ENCODE assay signal across 17 cellular contexts in the genomic region with DNA sequence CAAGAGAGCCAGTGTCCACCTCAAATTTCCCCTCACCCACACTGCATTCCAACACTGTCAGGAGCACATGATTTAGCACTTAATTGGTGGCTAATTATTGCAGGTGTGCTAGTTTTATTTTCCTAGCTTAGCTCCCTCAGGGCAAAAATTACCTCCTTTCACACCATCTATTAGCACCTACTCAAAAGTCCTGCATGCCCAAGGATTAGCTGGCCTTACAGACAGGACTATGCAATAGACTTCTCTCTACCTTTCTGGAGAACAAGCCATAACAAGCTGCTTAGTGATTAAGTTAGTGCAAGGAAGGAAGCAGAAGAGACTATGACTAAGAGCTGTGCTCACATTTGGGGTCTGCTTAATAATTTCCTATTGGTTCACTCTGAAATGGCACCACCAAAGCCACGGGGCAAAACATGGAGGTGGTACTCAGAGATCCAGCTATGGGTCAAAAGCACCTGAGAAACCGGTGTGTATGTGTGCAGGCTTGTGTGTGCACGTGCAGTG.
DNase-seq lines count a peak whose midpoint lies in the region; ATAC-seq and TF ChIP-seq lines count a peak whose summit lies in the region.
"Had no signal": no experiment of that assay in that cellular context is flagged by ENCODE, and none has a peak within 500 bp of the region (broad histone marks: within the 10 kb centered on the region; RNA-seq: fewer than 3 reads in every experiment).

No MANE protein-coding gene starts in this region.

- WGBS in body of pancreas, 2 donors: 40 to 45% methylated on average over 3 of the region's 3 CpGs
- 49 to 51% methylated on average over 3 of the region's 3 CpGs for WGBS in esophagus, 2 donors

- intact Hi-C loops in body of pancreas (cut with DNase I): no loop called here

- H3K27ac ChIP-seq in body of pancreas: no peak overlapping the region
- H3K27ac ChIP-seq in esophagus (ENCODE audit: low read depth in 2 of 2, low read length in 1 of 2): peak overlapping the region; percentile 60 to 81

- H3K9me3 ChIP-seq in body of pancreas (no peaks in the 10 kb centered on the region), esophagus (ENCODE audit: control insufficient read depth in 2 of 2, insufficient read depth in 1 of 2, low read depth in 1 of 2, low read length in 1 of 2) (no peaks in the 10 kb centered on the region)
- H3K9me3 ChIP-seq: BE2C had no signal

- H3K4me3 ChIP-seq in body of pancreas (no peak overlapping the region), esophagus (ENCODE audit: low read depth in 1 of 2, low read length in 2 of 2) (no peak overlapping the region)

- DNase-seq in NCI-H146 treated with DMSO at 0.1 percent for 48 hours (lab: John Stamatoyannopoulos, UW; ENCODE audit: unreplicated experiment) (peak; percentile 44), body of pancreas (no peak), renal cortical epithelial cell (ENCODE audit: low read depth) (peak; percentile 86), GM03348 (ENCODE audit: low spot score) (no peak), HK-2 (ENCODE audit: unreplicated experiment) (no peak)
- DNase-seq in stimulated activated CD4-positive, alpha-beta T cell treated with anti-CD3 and anti-CD28 coated beads, Interleukin-2, amount 100 ng/mL, for 48 hours: no peak
- DNase-seq: BE2C; CD4-positive, alpha-beta memory T cell; DND-41; H7; NCI-H1694 treated with DMSO at 0.1 percent for 48 hours; NCI-H345; NCI-H748 treated with DMSO at 0.1 percent for 48 hours; Right ventricle myocardium superior had no signal

- TF ChIP-seq POLR2A in body of pancreas (IDR thresholded peaks at IDR 0.05): no peak

- H3K36me3 ChIP-seq in body of pancreas (replicated peaks in 1 of 2; ENCODE audit: insufficient read depth in 1 of 2, low read depth in 2 of 2) (no peaks in the 10 kb centered on the region), esophagus (ENCODE audit: control insufficient read depth in 2 of 2, insufficient read depth in 2 of 2, low read length in 1 of 2) (no peaks in the 10 kb centered on the region)
- H3K36me3 ChIP-seq: BE2C had no signal

- no peaks in the 10 kb centered on the region for H3K27me3 ChIP-seq in body of pancreas
- no peaks in the 10 kb centered on the region for H3K27me3 ChIP-seq in esophagus (ENCODE audit: control insufficient read depth in 1 of 2, insufficient read depth in 2 of 2, low read length in 2 of 2)
- H3K27me3 ChIP-seq: BE2C had no signal

- H3K4me1 ChIP-seq in body of pancreas (peaks cover 4% of the 10 kb centered on the region), esophagus (ENCODE audit: control insufficient read depth in 2 of 2, insufficient read depth in 2 of 2, low read length in 1 of 2) (peaks cover 4% of the 10 kb centered on the region in 2 donors)

- TF ChIP-seq CTCF in body of pancreas (IDR thresholded peaks at IDR 0.05): no peak

- ATAC-seq in body of pancreas: peak; percentile 65
- ATAC-seq in HG02840 (IDR thresholded peaks at IDR 0.05; ENCODE audit: low FRiP score, unreplicated experiment): no peak
- ATAC-seq: SK-N-SH treated with all-trans-retinoic acid at 6 μM for 48 hours had no signal

Comparison
In these comparisons a context has a peak if more than half of its experiments do, and no peak if none do; other contexts are left out.
1. DNase-seq: peak in NCI-H146 treated with DMSO at 0.1 percent for 48 hours (single experiment) and renal cortical epithelial cell (single experiment); none in body of pancreas (0 of 4), GM03348 (single experiment), HK-2 (single experiment) and stimulated activated CD4-positive, alpha-beta T cell treated with anti-CD3 and anti-CD28 coated beads, Interleukin-2, amount 100 ng/mL, for 48 hours (0 of 2).
2. H3K27ac ChIP-seq: peak in esophagus (2 of 2); none in body of pancreas (0 of 4).